Comparison of ENCODE assay signal across 1 cellular context in the genomic region with DNA sequence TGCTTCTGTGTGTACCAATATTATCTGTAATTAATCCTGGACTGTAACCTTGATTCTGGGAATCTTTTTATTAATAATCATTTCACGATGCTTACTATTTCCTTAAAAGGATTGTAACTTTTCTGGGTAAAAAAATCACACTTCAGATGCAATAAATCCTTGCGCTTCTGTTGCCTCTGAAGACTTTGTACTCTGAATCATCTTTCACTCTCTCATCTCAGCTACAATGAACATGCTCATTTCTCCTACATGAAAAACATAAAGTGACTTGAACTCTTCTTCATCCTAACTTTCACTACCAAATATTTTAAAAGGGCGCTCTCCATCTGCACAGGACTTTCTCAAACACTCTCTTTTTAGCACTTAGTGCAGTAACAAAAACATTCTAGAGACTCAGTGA.
TF ChIP-seq lines count a peak whose summit lies in the region.

No MANE protein-coding gene starts in this region.

TF ChIP-seq in A549, 52 proteins besides CTCF, POLR2A, EP300 and RAD21 (continued from another document):
- no peak for TF ChIP-seq REST (IDR thresholded peaks at IDR 0.05)
- TF ChIP-seq NR3C1 (IDR thresholded peaks at IDR 0.05): no peak
- TF ChIP-seq HMGXB4 (CRISPR knock-in tag; IDR thresholded peaks at IDR 0.05; ENCODE audit: borderline replicate concordance): no peak
- TF ChIP-seq RNF2 (IDR thresholded peaks at IDR 0.05; ENCODE audit: borderline replicate concordance, low read depth): no peak
- TF ChIP-seq, protein P1, sequence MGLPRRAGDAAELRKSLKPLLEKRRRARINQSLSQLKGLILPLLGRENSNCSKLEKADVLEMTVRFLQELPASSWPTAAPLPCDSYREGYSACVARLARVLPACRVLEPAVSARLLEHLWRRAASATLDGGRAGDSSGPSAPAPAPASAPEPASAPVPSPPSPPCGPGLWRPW (IDR thresholded peaks at IDR 0.05): no peak
- no peak for TF ChIP-seq MAFK (IDR thresholded peaks at IDR 0.05; ENCODE audit: partially characterized antibody)
TF ChIP-seq in A549: peak in this region for 0.
